In genomic region chr12:67705394-67706370, GRCh38 we compare ENCODE assay signal across 11 cellular contexts. TPM values are rescaled to one million over a fixed set of nuclear protein-coding genes. Genes with fewer than 3 reads are reported as not detected.
A peak's percentile ranks its signal among the peaks of the same experiment; 100 is the strongest.
DNase-seq lines count a peak whose midpoint lies in the region; ATAC-seq lines count a peak whose summit lies in the region.
"Had no signal": no experiment of that assay in that cellular context is flagged by ENCODE, and none has a peak within 500 bp of the region (broad histone marks: within the 10 kb centered on the region; RNA-seq: fewer than 3 reads in every experiment).

No MANE protein-coding gene starts in this region.

- peaks cover 0 to 3% (median 0%) of the 10 kb centered on the region in 3 donors for H3K36me3 Mint-ChIP-seq in naive thymus-derived CD8-positive, alpha-beta T cell

- H3K9me3 Mint-ChIP-seq in naive thymus-derived CD8-positive, alpha-beta T cell, result peaks cover 0 to 2% (median 0%) of the 10 kb centered on the region in 9 donors

- DNase-seq in Daoy (ENCODE audit: low read depth) (peak; percentile 80), NCI-H69 (lab: John Stamatoyannopoulos, UW) (peak; percentile 16), fibroblast of gingiva (ENCODE audit: low read depth) (peak; percentile 19), retina (peak; percentile 16), putamen (ENCODE audit: low spot score) (no peak)
- no peak for DNase-seq in naive thymus-derived CD8-positive, alpha-beta T cell
- DNase-seq in activated effector memory CD4-positive, alpha-beta T cell treated with anti-CD3 and anti-CD28 coated beads, Interleukin-2, amount 50 U/mL, for 16 hours, result no peak
- DNase-seq: activated CD4-positive, alpha-beta T cell treated with anti-CD3 and anti-CD28 coated beads, Interleukin-2, amount 50 U/mL, for 48 hours; activated naive CD8-positive, alpha-beta T cell treated with anti-CD3 and anti-CD28 coated beads, Interleukin-2, amount 10 ng/mL, durations not matched to agents 7 days and 5 days; NCI-H2227 treated with DMSO at 0.1 percent for 48 hours had no signal

- no peak overlapping the region for H3K27ac Mint-ChIP-seq in naive thymus-derived CD8-positive, alpha-beta T cell
- H3K27ac Mint-ChIP-seq: activated naive CD8-positive, alpha-beta T cell treated with anti-CD3 and anti-CD28 coated beads, Interleukin-2, amount 10 ng/mL, durations not matched to agents 7 days and 5 days had no signal

- no peak overlapping the region for H3K4me3 Mint-ChIP-seq in naive thymus-derived CD8-positive, alpha-beta T cell
- H3K4me3 Mint-ChIP-seq: activated naive CD8-positive, alpha-beta T cell treated with anti-CD3 and anti-CD28 coated beads, Interleukin-2, amount 10 ng/mL, durations not matched to agents 7 days and 5 days had no signal

- POLR2A ChIA-PET in naive thymus-derived CD8-positive, alpha-beta T cell (lab: Charles Lee), result interaction anchor here (1.0 kb wide), 1 partner anchor 9 kb away, joined by 3 read pairs; no protein-coding TSS in a partner anchor

- no peaks in the 10 kb centered on the region for H3K27me3 Mint-ChIP-seq in naive thymus-derived CD8-positive, alpha-beta T cell

- H3K4me1 Mint-ChIP-seq in naive thymus-derived CD8-positive, alpha-beta T cell, result peaks cover 7 to 25% (median 18%) of the 10 kb centered on the region in 4 donors

- ATAC-seq in naive thymus-derived CD8-positive, alpha-beta T cell, result no peak
- no peak for ATAC-seq in GM18858 (IDR thresholded peaks at IDR 0.05; ENCODE audit: unreplicated experiment)

RNA-seq across cellular contexts. Expression of gene DYRK2, which starts 57.1 kb away (rescaled TPM):
- 15.6 and 31.3 TPM in 2 replicates for total RNA-seq in Daoy (2014; rRNA removed; shearing (Covaris generic))
- total RNA-seq in naive thymus-derived CD8-positive, alpha-beta T cell, result 100 to 1,000 TPM; 189 to 206 TPM
- polyA plus RNA-seq in naive thymus-derived CD8-positive, alpha-beta T cell, result 10 to 100 TPM; 47.7 to 94.7 (median 62.4) TPM

Comparison
In these comparisons a context has a peak if more than half of its experiments do, and no peak if none do; other contexts are left out.
1. DNase-seq: peak in Daoy (single experiment), NCI-H69 (single experiment), fibroblast of gingiva (single experiment) and retina (single experiment); none in putamen (single experiment), naive thymus-derived CD8-positive, alpha-beta T cell (0 of 10) and activated effector memory CD4-positive, alpha-beta T cell treated with anti-CD3 and anti-CD28 coated beads, Interleukin-2, amount 50 U/mL, for 16 hours (single experiment).